In genomic region chr17:60135160-60135950, GRCh38 we compare ENCODE assay signal across 8 cellular contexts.
DNase-seq lines count a peak whose midpoint lies in the region; ATAC-seq and TF ChIP-seq lines count a peak whose summit lies in the region.

No MANE protein-coding gene starts in this region.

- peak; percentile 91 for ATAC-seq in GM19023 (IDR thresholded peaks at IDR 0.05; ENCODE audit: unreplicated experiment)
- ATAC-seq in HG03342 (IDR thresholded peaks at IDR 0.05; ENCODE audit: unreplicated experiment): peak; percentile 92

- DNase-seq in AG09319 (ENCODE audit: extremely low read depth, low read depth) (peak; percentile 57), NCI-H748 (lab: John Stamatoyannopoulos, UW; ENCODE audit: unreplicated experiment) (peak; percentile 92), medulla oblongata (ENCODE audit: extremely low spot score) (peak; percentile 94)
- DNase-seq in activated CD8-positive, alpha-beta memory T cell treated with anti-CD3 and anti-CD28 coated beads for 1 hour (ENCODE audit: extremely low read depth in 1 of 2, low read depth in 1 of 2): peak; percentile 33 to 44
- peak; percentile 42 for DNase-seq in effector CD8-positive, alpha-beta T cell (lab: John Stamatoyannopoulos, UW)
- peak; percentile 65 to 80 (median 77) for DNase-seq in stimulated activated CD4-positive, alpha-beta T cell treated with anti-CD3 and anti-CD28 coated beads, TNF-alpha, amount 100 ng/mL, for 48 hours (ENCODE audit: low read depth in 3 of 3)

- TF ChIP-seq CTCF in AG09319 (IDR thresholded peaks at IDR 0.05; ENCODE audit: low read depth, low read length): no peak

Comparison
In these comparisons a context has a peak if more than half of its experiments do, and no peak if none do; other contexts are left out.
1. Peak in every context shown above with its lines: DNase-seq and ATAC-seq.
2. DNase-seq: peak in every context shown above with its lines; median percentile 94 in medulla oblongata; 92 in NCI-H748; 77 in stimulated activated CD4-positive, alpha-beta T cell treated with anti-CD3 and anti-CD28 coated beads, TNF-alpha, amount 100 ng/mL, for 48 hours; 57 in AG09319; 42 in effector CD8-positive, alpha-beta T cell; 38 in activated CD8-positive, alpha-beta memory T cell treated with anti-CD3 and anti-CD28 coated beads for 1 hour.